Comparison of ENCODE assay signal across 21 cellular contexts in genomic region chr11:83317757-83318548, GRCh38.
"Had no signal": no experiment of that assay in that cellular context is flagged by ENCODE, and none has a peak within 500 bp of the region (broad histone marks: within the 10 kb centered on the region; RNA-seq: fewer than 3 reads in every experiment).

No MANE protein-coding gene starts in this region.

- FAIRE-seq: kidney had no signal

- ATAC-seq: activated CD4-positive, CD25-positive, alpha-beta regulatory T cell treated with anti-CD3 and anti-CD28 coated beads, Interleukin-2, amount 50 U/mL, for 24 hours; activated CD8-positive, alpha-beta T cell treated with anti-CD3 and anti-CD28 coated beads, Interleukin-2, amount 10 ng/mL, durations not matched to agents 7 days and 5 days; body of pancreas; esophagus mucosa; gastrocnemius medialis; upper lobe of right lung had no signal

- H3K36me3 Mint-ChIP-seq: natural killer cell had no signal

- H3K4me3 Mint-ChIP-seq: activated CD4-positive, alpha-beta T cell treated with anti-CD3 and anti-CD28 coated beads, Interleukin-2, amount 10 ng/mL, durations not matched to agents 7 days and 5 days; activated CD8-positive, alpha-beta T cell treated with anti-CD3 and anti-CD28 coated beads, Interleukin-2, amount 10 ng/mL, durations not matched to agents 7 days and 5 days; activated T-helper 1 cell treated with anti-CD3 and anti-CD28 coated beads, Interleukin-12 subunit alpha, Interleukin-12 subunit beta, Interleukin-2, Interleukin-4 antibody, amounts not matched to agents 30 ng/mL and 10 ng/mL and 1 ng/mL, durations not matched to agents 14 hours and 24 hours and 36 hours; dendritic cell treated with granulocyte-macrophage colony-stimulating factor and Interleukin-4, amounts not matched to agents 40 ng/mL and 50 ng/mL, for 4 days; natural killer cell had no signal

- H3K27ac ChIP-seq: gastrocnemius medialis, left ventricle myocardium inferior, prostate gland, upper lobe of right lung had no signal

- H3K27ac Mint-ChIP-seq: activated CD4-positive, alpha-beta T cell treated with anti-CD3 and anti-CD28 coated beads, Interleukin-2, amount 10 ng/mL, durations not matched to agents 7 days and 5 days; activated CD8-positive, alpha-beta T cell treated with anti-CD3 and anti-CD28 coated beads, Interleukin-2, amount 10 ng/mL, durations not matched to agents 7 days and 5 days; activated T-helper 1 cell treated with anti-CD3 and anti-CD28 coated beads, Interleukin-12 subunit alpha, Interleukin-12 subunit beta, Interleukin-2, Interleukin-4 antibody, amounts not matched to agents 30 ng/mL and 10 ng/mL and 1 ng/mL, durations not matched to agents 14 hours and 24 hours and 36 hours; dendritic cell treated with granulocyte-macrophage colony-stimulating factor and Interleukin-4, amounts not matched to agents 40 ng/mL and 50 ng/mL, for 4 days; natural killer cell had no signal

- H3K9me3 ChIP-seq: body of pancreas, gastrocnemius medialis, left ventricle myocardium inferior, prostate gland, upper lobe of right lung had no signal

- H3K4me3 ChIP-seq: body of pancreas, gastrocnemius medialis, left ventricle myocardium inferior, prostate gland, upper lobe of right lung had no signal

- H3K27me3 ChIP-seq: body of pancreas, gastrocnemius medialis, upper lobe of right lung had no signal

- DNase-seq: activated CD4-positive, alpha-beta T cell treated with anti-CD3 and anti-CD28 coated beads, Interleukin-2, amount 10 ng/mL, durations not matched to agents 7 days and 5 days; activated CD8-positive, alpha-beta T cell treated with anti-CD3 and anti-CD28 coated beads, Interleukin-2, amount 10 ng/mL, durations not matched to agents 7 days and 5 days; activated gamma-delta T cell; activated naive CD4-positive, alpha-beta T cell treated with anti-CD3 and anti-CD28 coated beads, Interleukin-2, amount 50 U/mL, for 16 hours; anterior cingulate cortex; effector CD4-positive, alpha-beta T cell; gastrocnemius medialis; kidney; left ventricle myocardium inferior; midbrain; natural killer cell; stimulated activated CD4-positive, alpha-beta T cell treated with anti-CD3 and anti-CD28 coated beads, Interleukin-4, amount 100 ng/mL, for 24 hours; stimulated activated naive CD4-positive, alpha-beta T cell treated with Interleukin-2 at 50 U/mL for 16 hours; SW 1271; upper lobe of right lung had no signal

- H3K4me1 ChIP-seq: gastrocnemius medialis, left ventricle myocardium inferior, prostate gland, upper lobe of right lung had no signal

- H3K9me3 Mint-ChIP-seq: activated CD4-positive, alpha-beta T cell treated with anti-CD3 and anti-CD28 coated beads, Interleukin-2, amount 10 ng/mL, durations not matched to agents 7 days and 5 days; activated T-helper 1 cell treated with anti-CD3 and anti-CD28 coated beads, Interleukin-12 subunit alpha, Interleukin-12 subunit beta, Interleukin-2, Interleukin-4 antibody, amounts not matched to agents 30 ng/mL and 10 ng/mL and 1 ng/mL, durations not matched to agents 14 hours and 24 hours and 36 hours; dendritic cell treated with granulocyte-macrophage colony-stimulating factor and Interleukin-4, amounts not matched to agents 40 ng/mL and 50 ng/mL, for 4 days; natural killer cell had no signal

- H3K27me3 Mint-ChIP-seq: dendritic cell treated with granulocyte-macrophage colony-stimulating factor and Interleukin-4, amounts not matched to agents 40 ng/mL and 50 ng/mL, for 4 days had no signal

- H3K36me3 ChIP-seq: gastrocnemius medialis, left ventricle myocardium inferior, prostate gland, upper lobe of right lung had no signal

- H3K4me1 Mint-ChIP-seq: activated CD4-positive, alpha-beta T cell treated with anti-CD3 and anti-CD28 coated beads, Interleukin-2, amount 10 ng/mL, durations not matched to agents 7 days and 5 days; natural killer cell had no signal
